In genomic region chr5:67900515-67900914, GRCh38 we compare ENCODE assay signal across 20 cellular contexts.
DNase-seq lines count a peak whose midpoint lies in the region; ATAC-seq, FAIRE-seq and TF ChIP-seq lines count a peak whose summit lies in the region.
"Had no signal": no experiment of that assay in that cellular context is flagged by ENCODE, and none has a peak within 500 bp of the region (broad histone marks: within the 10 kb centered on the region; RNA-seq: fewer than 3 reads in every experiment).

No MANE protein-coding gene starts in this region.

- H2AFZ ChIP-seq in HepG2 (ENCODE audit: low read length): no peak overlapping the region

- no peak for TF ChIP-seq POLR2A in HepG2 (IDR thresholded peaks at IDR 0.05; ENCODE audit: insufficient read depth in 1 of 2, low read depth in 2 of 2, low read length in 2 of 2)
- no peak for TF ChIP-seq POLR2A in right lobe of liver (IDR thresholded peaks at IDR 0.05)

- 18% methylated on average over 6 of the region's 6 CpGs for WGBS in HepG2 (ENCODE audit: low lambda C conversion rate)
- 92% methylated on average over 5 of the region's 6 CpGs for WGBS in right lobe of liver (ENCODE audit: insufficient coverage, low coverage, low lambda C conversion rate, missing lambda C conversion rate)

- TF ChIP-seq EP300 in HepG2 (IDR thresholded peaks at IDR 0.05; ENCODE audit: low read depth in 2 of 2, low read length in 2 of 2) (no peak), HepG2 (CRISPR knock-in tag; IDR thresholded peaks at IDR 0.05; ENCODE audit: borderline replicate concordance) (no peak)

- H3K27ac Mint-ChIP-seq in chondrocyte (ENCODE audit: unreplicated experiment) (peak overlapping the region; percentile 43), nephron (peak overlapping the region; percentile 32 to 46 (median 45))
- no peak overlapping the region for H3K27ac Mint-ChIP-seq in stimulated activated memory B cell treated with anti-CD40 and anti-IgM and Interleukin-4, amounts not matched to agents 10 μg/mL and 1 μg/mL and 100 μg/mL, for 72 hours
- H3K27ac Mint-ChIP-seq: CD4-positive, CD25-positive, alpha-beta regulatory T cell had no signal

- TF ChIP-seq CTCF in HepG2 (CRISPR knock-in tag; IDR thresholded peaks at IDR 0.05): no peak
- no peak for TF ChIP-seq CTCF in right lobe of liver (IDR thresholded peaks at IDR 0.05)
- TF ChIP-seq CTCF in chondrocyte (IDR thresholded peaks at IDR 0.05): no peak
- TF ChIP-seq CTCF in nephron (IDR thresholded peaks at IDR 0.05; ENCODE audit: unreplicated experiment in 3 of 3): no peak

- H3K9me3 ChIP-seq in HepG2 (ENCODE audit: low read length) (no peaks in the 10 kb centered on the region), right lobe of liver (no peaks in the 10 kb centered on the region)
- H3K9me3 ChIP-seq: SK-N-SH had no signal

- peaks cover 5% of the 10 kb centered on the region for H3K36me3 Mint-ChIP-seq in chondrocyte (ENCODE audit: low read depth)
- peaks cover 4% of the 10 kb centered on the region for H3K36me3 Mint-ChIP-seq in nephron (ENCODE audit: low read depth)
- H3K36me3 Mint-ChIP-seq in stimulated activated memory B cell treated with anti-CD40 and anti-IgM and Interleukin-4, amounts not matched to agents 10 μg/mL and 1 μg/mL and 100 μg/mL, for 72 hours: no peaks in the 10 kb centered on the region
- H3K36me3 Mint-ChIP-seq: CD4-positive, CD25-positive, alpha-beta regulatory T cell had no signal

- CTCF ChIA-PET in HepG2 (lab: Yijun Ruan, JAX; ENCODE audit: low intra/inter-chr PET ratio, low total read pairs): no interaction called here

- no TSS peak for BruUV-seq in HepG2 (replicated peaks; lab: Mats Ljungman, UMichigan)

- intact Hi-C loops in HepG2 (cut with micrococcal nuclease; ENCODE audit: unreplicated experiment) (no loop called here), right lobe of liver (cut with DNase I) (no loop called here)

- TF ChIP-seq RAD21 in HepG2 (CRISPR knock-in tag; IDR thresholded peaks at IDR 0.05): no peak

- no peaks in the 10 kb centered on the region for H3K36me3 ChIP-seq in HepG2 (replicated peaks in 1 of 2; ENCODE audit: control insufficient read depth in 1 of 2, insufficient read depth in 2 of 2, low read length in 2 of 2)
- H3K36me3 ChIP-seq in right lobe of liver: no peaks in the 10 kb centered on the region

- H3K9me3 Mint-ChIP-seq in chondrocyte (ENCODE audit: low read depth): peaks cover 10% of the 10 kb centered on the region
- peaks cover 3% of the 10 kb centered on the region for H3K9me3 Mint-ChIP-seq in nephron
- H3K9me3 Mint-ChIP-seq in stimulated activated memory B cell treated with anti-CD40 and anti-IgM and Interleukin-4, amounts not matched to agents 10 μg/mL and 1 μg/mL and 100 μg/mL, for 72 hours: no peaks in the 10 kb centered on the region

- no peaks in the 10 kb centered on the region for H4K20me1 ChIP-seq in HepG2 (ENCODE audit: insufficient read depth, low read length)

- POLR2A ChIA-PET in HepG2 (lab: Yijun Ruan, JAX): no interaction called here

- H3K27me3 ChIP-seq in HepG2 (ENCODE audit: control insufficient read depth in 1 of 2, insufficient read depth in 2 of 2, low read length in 2 of 2) (0 out of 5 replicates have a peak, but pooled peaks cover 0 to 3% of the 10 kb centered on the region in 2 experiments), right lobe of liver (no peaks in the 10 kb centered on the region)

- no peak overlapping the region for H3K27ac ChIP-seq in HepG2 (ENCODE audit: extremely low read length, insufficient read depth, low read length)
- H3K27ac ChIP-seq in right lobe of liver: no peak overlapping the region

- H3K27me3 Mint-ChIP-seq in chondrocyte (ENCODE audit: low read depth) (no peaks in the 10 kb centered on the region), nephron (ENCODE audit: low read depth) (peaks cover 3% of the 10 kb centered on the region)
- no peaks in the 10 kb centered on the region for H3K27me3 Mint-ChIP-seq in stimulated activated memory B cell treated with anti-CD40 and anti-IgM and Interleukin-4, amounts not matched to agents 10 μg/mL and 1 μg/mL and 100 μg/mL, for 72 hours

- no peak for DNase-seq in HepG2 (ENCODE audit: low spot score)
- no peak for DNase-seq in right lobe of liver
- no peak for DNase-seq in chondrocyte (ENCODE audit: low spot score)
- no peak for DNase-seq in SKM-1 treated with dmso at 0.1 percent for 144 hours (lab: John Stamatoyannopoulos, UW; ENCODE audit: unreplicated experiment)
- no peak for DNase-seq in NCI-H1048 (lab: John Stamatoyannopoulos, UW)
- DNase-seq: Calu3; CD4-positive, CD25-positive, alpha-beta regulatory T cell; H7; KG1; MM.1S; NCI-H1105 treated with DMSO at 0.1 percent for 48 hours; NCI-H187 treated with DMSO at 0.1 percent for 48 hours; NCI-H2171; NCI-H446 treated with DMSO at 0.1 percent for 48 hours; NCI-H774; Right ventricle myocardium superior; SK-N-SH had no signal

- no peak overlapping the region for H3K9ac ChIP-seq in HepG2 (ENCODE audit: insufficient read depth, low read depth, low read length)
- H3K9ac ChIP-seq: SK-N-SH had no signal

- H3K4me2 ChIP-seq in HepG2 (ENCODE audit: low read depth, low read length): no peak overlapping the region
- H3K4me2 ChIP-seq: SK-N-SH had no signal

- no peak for FAIRE-seq in HepG2 (lab: Jason Lieb, UNC)

- no peak overlapping the region for H3K4me3 Mint-ChIP-seq in chondrocyte (ENCODE audit: unreplicated experiment)
- H3K4me3 Mint-ChIP-seq in nephron: no peak overlapping the region
- H3K4me3 Mint-ChIP-seq in stimulated activated memory B cell treated with anti-CD40 and anti-IgM and Interleukin-4, amounts not matched to agents 10 μg/mL and 1 μg/mL and 100 μg/mL, for 72 hours: no peak overlapping the region
- H3K4me3 Mint-ChIP-seq: CD4-positive, CD25-positive, alpha-beta regulatory T cell had no signal

- H3K79me2 ChIP-seq in HepG2 (ENCODE audit: insufficient read depth, low read length): no peaks in the 10 kb centered on the region

- H3K4me1 Mint-ChIP-seq in chondrocyte (ENCODE audit: low read depth) (peaks cover 35% of the 10 kb centered on the region), nephron (peaks cover 53% of the 10 kb centered on the region)
- H3K4me1 Mint-ChIP-seq in stimulated activated memory B cell treated with anti-CD40 and anti-IgM and Interleukin-4, amounts not matched to agents 10 μg/mL and 1 μg/mL and 100 μg/mL, for 72 hours: no peaks in the 10 kb centered on the region
- H3K4me1 Mint-ChIP-seq: CD4-positive, CD25-positive, alpha-beta regulatory T cell had no signal

- H3K4me1 ChIP-seq in HepG2 (ENCODE audit: insufficient read depth, low read length) (no peaks in the 10 kb centered on the region), right lobe of liver (peaks cover 0 to 15% (median 5%) of the 10 kb centered on the region in 4 donors)

- no peak for ATAC-seq in HepG2
- ATAC-seq in right lobe of liver: no peak
- no peak for ATAC-seq in GM21367 (IDR thresholded peaks at IDR 0.05; ENCODE audit: unreplicated experiment)
- no peak for ATAC-seq in stimulated activated memory B cell treated with anti-CD40 and anti-IgM and Interleukin-4, amounts not matched to agents 10 μg/mL and 1 μg/mL and 100 μg/mL, for 72 hours

- H3K4me3 ChIP-seq in HepG2 (replicated peaks in 1 of 3; ENCODE audit: insufficient read depth in 1 of 3, low read depth in 2 of 3, low read length in 3 of 3) (no peak overlapping the region), right lobe of liver (no peak overlapping the region)

- in situ Hi-C loops in HepG2 (cut with HindIII; ENCODE audit: extremely low pct_ligation_motif_present, low pct_unique_long_range_greater_than_20kb): no loop called here

TF ChIP-seq in HepG2, 621 proteins besides CTCF, POLR2A, EP300 and RAD21:
- TF ChIP-seq MNT (IDR thresholded peaks at IDR 0.05) (peak; percentile 89), ZNF205 (CRISPR knock-in tag; IDR thresholded peaks at IDR 0.05) (no peak), EZH2 (conservative IDR thresholded peaks at IDR 0.05; ENCODE audit: low read depth, low read length) (no peak), NFE2L1 (CRISPR knock-in tag; IDR thresholded peaks at IDR 0.05; ENCODE audit: borderline replicate concordance) (no peak), PHF8 (CRISPR knock-in tag; IDR thresholded peaks at IDR 0.05) (no peak)
